Comparison of ENCODE assay signal across 25 cellular contexts in genomic region chr6:118562248-118562647, GRCh38. TPM values are rescaled to one million over a fixed set of nuclear protein-coding genes. Genes with fewer than 3 reads are reported as not detected.
"Had no signal": no experiment of that assay in that cellular context is flagged by ENCODE, and none has a peak within 500 bp of the region (broad histone marks: within the 10 kb centered on the region; RNA-seq: fewer than 3 reads in every experiment).

No MANE protein-coding gene starts in this region.

- H3K4me3 Mint-ChIP-seq: activated naive CD4-positive, alpha-beta T cell treated with anti-CD3 and anti-CD28 coated beads for 36 hours; activated naive CD8-positive, alpha-beta T cell treated with anti-CD3 and anti-CD28 coated beads, Interleukin-2, amount 50 U/mL, for 24 hours; activated T-cell treated with anti-CD3 and anti-CD28 coated beads, Interleukin-2, amount 50 U/mL, for 72 hours; brain; nephron progenitor cell; stimulated activated memory B cell treated with anti-CD40 and anti-IgM and Interleukin-4, amounts not matched to agents 10 μg/mL and 1 μg/mL and 100 μg/mL, for 72 hours; T-helper 2 cell treated with Interferon-gamma antibody and Interleukin-4, amounts not matched to agents 5 μg/mL and 100 μg/mL, for 36 hours had no signal

- DNase-seq: activated CD4-positive, alpha-beta T cell treated with anti-CD3 and anti-CD28 coated beads, Interleukin-2, amount 50 U/mL, for 1 hour; activated CD4-positive, CD25-positive, alpha-beta regulatory T cell treated with anti-CD3 and anti-CD28 coated beads, Interleukin-2, amount 50 U/mL, for 72 hours; activated CD8-positive, alpha-beta memory T cell treated with anti-CD3 and anti-CD28 coated beads for 24 hours; activated CD8-positive, alpha-beta memory T cell treated with anti-CD3 and anti-CD28 coated beads, Interleukin-2, amount 50 U/mL, for 48 hours; activated effector memory CD4-positive, alpha-beta T cell treated with Interleukin-2 at 50 U/mL for 16 hours; activated naive CD4-positive, alpha-beta T cell treated with anti-CD3 and anti-CD28 coated beads for 36 hours; activated naive CD8-positive, alpha-beta T cell treated with anti-CD3 and anti-CD28 coated beads, Interleukin-2, amount 50 U/mL, for 24 hours; activated T-cell treated with anti-CD3 and anti-CD28 coated beads, Interleukin-2, amount 50 U/mL, for 72 hours; central memory CD4-positive, alpha-beta T cell; effector memory CD4-positive, alpha-beta T cell; hypothalamus; nephron progenitor cell; small intestine; stimulated activated CD4-positive, alpha-beta T cell treated with anti-CD3 and anti-CD28 coated beads, Interleukin-2, amount 100 ng/mL, for 24 hours; stomach; trophoblast cell; WERI-Rb-1 had no signal

- H3K27me3 Mint-ChIP-seq: activated naive CD8-positive, alpha-beta T cell treated with anti-CD3 and anti-CD28 coated beads, Interleukin-2, amount 50 U/mL, for 24 hours; brain; stimulated activated memory B cell treated with anti-CD40 and anti-IgM and Interleukin-4, amounts not matched to agents 10 μg/mL and 1 μg/mL and 100 μg/mL, for 72 hours had no signal

- H3K9me3 Mint-ChIP-seq: activated naive CD4-positive, alpha-beta T cell treated with anti-CD3 and anti-CD28 coated beads for 36 hours; activated naive CD8-positive, alpha-beta T cell treated with anti-CD3 and anti-CD28 coated beads, Interleukin-2, amount 50 U/mL, for 24 hours; brain; nephron progenitor cell; stimulated activated memory B cell treated with anti-CD40 and anti-IgM and Interleukin-4, amounts not matched to agents 10 μg/mL and 1 μg/mL and 100 μg/mL, for 72 hours; T-helper 2 cell treated with Interferon-gamma antibody and Interleukin-4, amounts not matched to agents 5 μg/mL and 100 μg/mL, for 36 hours had no signal

- H3K27ac ChIP-seq: foreskin keratinocyte, parathyroid adenoma, suprapubic skin, vagina, WERI-Rb-1 had no signal

- H3K27me3 ChIP-seq: foreskin keratinocyte, stomach, suprapubic skin, vagina had no signal

- H3K9me3 ChIP-seq: stomach, suprapubic skin, vagina had no signal

- H2AFZ ChIP-seq: parathyroid adenoma had no signal

- H3K4me3 ChIP-seq: stomach, suprapubic skin, vagina had no signal

- H3K4me1 Mint-ChIP-seq: nephron progenitor cell had no signal

- ATAC-seq: activated naive CD8-positive, alpha-beta T cell treated with anti-CD3 and anti-CD28 coated beads, Interleukin-2, amount 50 U/mL, for 24 hours; activated T-cell treated with anti-CD3 and anti-CD28 coated beads, Interleukin-2, amount 50 U/mL, for 72 hours; stimulated activated memory B cell treated with anti-CD40 and anti-IgM and Interleukin-4, amounts not matched to agents 10 μg/mL and 1 μg/mL and 100 μg/mL, for 72 hours had no signal

- H3K4me1 ChIP-seq: foreskin keratinocyte, suprapubic skin had no signal

- H3K9ac ChIP-seq: parathyroid adenoma had no signal

- H3K36me3 ChIP-seq: suprapubic skin, vagina had no signal

- H3K27ac Mint-ChIP-seq: activated naive CD4-positive, alpha-beta T cell treated with anti-CD3 and anti-CD28 coated beads for 36 hours; activated naive CD8-positive, alpha-beta T cell treated with anti-CD3 and anti-CD28 coated beads, Interleukin-2, amount 50 U/mL, for 24 hours; activated T-cell treated with anti-CD3 and anti-CD28 coated beads, Interleukin-2, amount 50 U/mL, for 72 hours; nephron progenitor cell; stimulated activated memory B cell treated with anti-CD40 and anti-IgM and Interleukin-4, amounts not matched to agents 10 μg/mL and 1 μg/mL and 100 μg/mL, for 72 hours; T-helper 2 cell treated with Interferon-gamma antibody and Interleukin-4, amounts not matched to agents 5 μg/mL and 100 μg/mL, for 36 hours had no signal

RNA-seq across cellular contexts. Expression of gene PLN, which starts 14.2 kb away (rescaled TPM):
- total RNA-seq: activated naive CD4-positive, alpha-beta T cell treated with anti-CD3 and anti-CD28 coated beads for 36 hours; activated T-cell treated with anti-CD3 and anti-CD28 coated beads, Interleukin-2, amount 50 U/mL, for 72 hours; dermis blood vessel endothelial cell; foreskin keratinocyte had no signal
- polyA plus RNA-seq: foreskin keratinocyte had no signal
